ENCODE assay signal across 1 cellular context in the genomic region with DNA sequence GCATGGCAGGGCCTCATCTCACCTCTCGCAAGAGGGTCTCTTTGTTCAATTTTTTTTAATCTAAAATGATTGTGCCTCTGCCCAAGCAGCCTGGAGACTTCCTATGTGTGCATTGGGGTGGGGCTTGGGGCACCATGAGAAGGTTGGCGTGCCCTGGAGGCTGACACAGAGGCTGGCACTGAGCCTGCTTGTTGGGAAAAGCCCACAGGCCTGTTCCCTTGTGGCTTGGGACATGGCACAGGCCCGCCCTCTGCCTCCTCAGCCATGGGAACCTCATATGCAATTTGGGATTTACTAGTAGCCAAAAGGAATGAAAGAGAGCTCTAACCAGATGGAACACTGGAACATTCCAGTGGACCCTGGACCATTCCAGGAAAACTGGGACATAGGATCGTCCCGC.
TF ChIP-seq lines count a peak whose summit lies in the region.

No MANE protein-coding gene starts in this region.

TF ChIP-seq in HCT116, 20 proteins besides CTCF, POLR2A, EP300 and RAD21 (continued from another document):
- no peak for TF ChIP-seq YY1 (IDR thresholded peaks at IDR 0.05; ENCODE audit: extremely low read depth, insufficient replicate concordance, low read depth, low read length)
- TF ChIP-seq, protein P1, sequence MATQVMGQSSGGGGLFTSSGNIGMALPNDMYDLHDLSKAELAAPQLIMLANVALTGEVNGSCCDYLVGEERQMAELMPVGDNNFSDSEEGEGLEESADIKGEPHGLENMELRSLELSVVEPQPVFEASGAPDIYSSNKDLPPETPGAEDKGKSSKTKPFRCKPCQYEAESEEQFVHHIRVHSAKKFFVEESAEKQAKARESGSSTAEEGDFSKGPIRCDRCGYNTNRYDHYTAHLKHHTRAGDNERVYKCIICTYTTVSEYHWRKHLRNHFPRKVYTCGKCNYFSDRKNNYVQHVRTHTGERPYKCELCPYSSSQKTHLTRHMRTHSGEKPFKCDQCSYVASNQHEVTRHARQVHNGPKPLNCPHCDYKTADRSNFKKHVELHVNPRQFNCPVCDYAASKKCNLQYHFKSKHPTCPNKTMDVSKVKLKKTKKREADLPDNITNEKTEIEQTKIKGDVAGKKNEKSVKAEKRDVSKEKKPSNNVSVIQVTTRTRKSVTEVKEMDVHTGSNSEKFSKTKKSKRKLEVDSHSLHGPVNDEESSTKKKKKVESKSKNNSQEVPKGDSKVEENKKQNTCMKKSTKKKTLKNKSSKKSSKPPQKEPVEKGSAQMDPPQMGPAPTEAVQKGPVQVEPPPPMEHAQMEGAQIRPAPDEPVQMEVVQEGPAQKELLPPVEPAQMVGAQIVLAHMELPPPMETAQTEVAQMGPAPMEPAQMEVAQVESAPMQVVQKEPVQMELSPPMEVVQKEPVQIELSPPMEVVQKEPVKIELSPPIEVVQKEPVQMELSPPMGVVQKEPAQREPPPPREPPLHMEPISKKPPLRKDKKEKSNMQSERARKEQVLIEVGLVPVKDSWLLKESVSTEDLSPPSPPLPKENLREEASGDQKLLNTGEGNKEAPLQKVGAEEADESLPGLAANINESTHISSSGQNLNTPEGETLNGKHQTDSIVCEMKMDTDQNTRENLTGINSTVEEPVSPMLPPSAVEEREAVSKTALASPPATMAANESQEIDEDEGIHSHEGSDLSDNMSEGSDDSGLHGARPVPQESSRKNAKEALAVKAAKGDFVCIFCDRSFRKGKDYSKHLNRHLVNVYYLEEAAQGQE (IDR thresholded peaks at IDR 0.05; ENCODE audit: low read depth), result no peak
- TF ChIP-seq, protein P2, sequence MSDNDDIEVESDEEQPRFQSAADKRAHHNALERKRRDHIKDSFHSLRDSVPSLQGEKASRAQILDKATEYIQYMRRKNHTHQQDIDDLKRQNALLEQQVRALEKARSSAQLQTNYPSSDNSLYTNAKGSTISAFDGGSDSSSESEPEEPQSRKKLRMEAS (IDR thresholded peaks at IDR 0.05), result no peak
- TF ChIP-seq POLR2AphosphoS5 (IDR thresholded peaks at IDR 0.05; ENCODE audit: low read depth, low read length), result no peak
- no peak for TF ChIP-seq SIN3A (IDR thresholded peaks at IDR 0.05; ENCODE audit: low read depth)
- no peak for TF ChIP-seq SRF (IDR thresholded peaks at IDR 0.05; ENCODE audit: low read depth)
- TF ChIP-seq, protein P3, sequence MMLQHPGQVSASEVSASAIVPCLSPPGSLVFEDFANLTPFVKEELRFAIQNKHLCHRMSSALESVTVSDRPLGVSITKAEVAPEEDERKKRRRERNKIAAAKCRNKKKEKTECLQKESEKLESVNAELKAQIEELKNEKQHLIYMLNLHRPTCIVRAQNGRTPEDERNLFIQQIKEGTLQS (IDR thresholded peaks at IDR 0.05), result no peak
